In genomic region chr16:68972720-68973119, GRCh38 we compare ENCODE assay signal across 10 cellular contexts.
DNase-seq lines count a peak whose midpoint lies in the region; ATAC-seq, FAIRE-seq and TF ChIP-seq lines count a peak whose summit lies in the region.
"Had no signal": no experiment of that assay in that cellular context is flagged by ENCODE, and none has a peak within 500 bp of the region (broad histone marks: within the 10 kb centered on the region; RNA-seq: fewer than 3 reads in every experiment).

No MANE protein-coding gene starts in this region.

- no peak overlapping the region for H3K27ac Mint-ChIP-seq in activated naive CD8-positive, alpha-beta T cell treated with anti-CD3 and anti-CD28 coated beads, Interleukin-2, amount 50 U/mL, for 24 hours
- H3K27ac Mint-ChIP-seq: activated T-cell treated with anti-CD3 and anti-CD28 coated beads, Interleukin-2, amount 50 U/mL, for 72 hours had no signal

- no peak for ATAC-seq in HG03442 (IDR thresholded peaks at IDR 0.05; ENCODE audit: unreplicated experiment)
- ATAC-seq in activated naive CD8-positive, alpha-beta T cell treated with anti-CD3 and anti-CD28 coated beads, Interleukin-2, amount 50 U/mL, for 24 hours: no peak
- ATAC-seq: activated T-cell treated with anti-CD3 and anti-CD28 coated beads, Interleukin-2, amount 50 U/mL, for 72 hours had no signal

- no peaks in the 10 kb centered on the region for H3K4me1 ChIP-seq in MM.1S (ENCODE audit: low read length)

- H3K9me3 ChIP-seq in WERI-Rb-1 (ENCODE audit: severe bottlenecking) (no peaks in the 10 kb centered on the region), MM.1S (replicated peaks; ENCODE audit: insufficient read depth, low read length) (no peaks in the 10 kb centered on the region)

- H3K4me3 ChIP-seq in WERI-Rb-1 (ENCODE audit: low read depth, low read length) (no peak overlapping the region), MM.1S (ENCODE audit: low read length) (no peak overlapping the region)

- H3K36me3 Mint-ChIP-seq in activated naive CD8-positive, alpha-beta T cell treated with anti-CD3 and anti-CD28 coated beads, Interleukin-2, amount 50 U/mL, for 24 hours (ENCODE audit: low read depth): peaks cover 21% of the 10 kb centered on the region

- no peaks in the 10 kb centered on the region for H3K27me3 ChIP-seq in WERI-Rb-1 (ENCODE audit: insufficient read depth, low read depth, severe bottlenecking)
- no peaks in the 10 kb centered on the region for H3K27me3 ChIP-seq in MM.1S (replicated peaks; ENCODE audit: insufficient read depth, low read length)

- no peak overlapping the region for H3K4me2 ChIP-seq in MM.1S (ENCODE audit: low read depth, low read length)

- H3K9me3 Mint-ChIP-seq in activated naive CD8-positive, alpha-beta T cell treated with anti-CD3 and anti-CD28 coated beads, Interleukin-2, amount 50 U/mL, for 24 hours: no peaks in the 10 kb centered on the region
- H3K9me3 Mint-ChIP-seq: activated T-cell treated with anti-CD3 and anti-CD28 coated beads, Interleukin-2, amount 50 U/mL, for 72 hours had no signal

- no peak overlapping the region for H3K4me3 Mint-ChIP-seq in activated naive CD8-positive, alpha-beta T cell treated with anti-CD3 and anti-CD28 coated beads, Interleukin-2, amount 50 U/mL, for 24 hours
- H3K4me3 Mint-ChIP-seq: activated T-cell treated with anti-CD3 and anti-CD28 coated beads, Interleukin-2, amount 50 U/mL, for 72 hours had no signal

- DNase-seq in AG08396 (ENCODE audit: low spot score) (peak; percentile 19), HTR-8/SVneo (ENCODE audit: insufficient read length, low spot score) (peak; percentile 60), WERI-Rb-1 (peak; percentile 83), islet precursor cell (peak; percentile 90), RPMI8226 (no peak), MM.1S (no peak)
- no peak for DNase-seq in activated naive CD8-positive, alpha-beta T cell treated with anti-CD3 and anti-CD28 coated beads, Interleukin-2, amount 50 U/mL, for 24 hours
- DNase-seq: activated T-cell treated with anti-CD3 and anti-CD28 coated beads, Interleukin-2, amount 50 U/mL, for 72 hours; stimulated activated CD4-positive, alpha-beta T cell treated with anti-CD3 and anti-CD28 coated beads, Interleukin-4, amount 100 ng/mL, for 4 hours had no signal

- no peaks in the 10 kb centered on the region for H3K4me1 Mint-ChIP-seq in activated naive CD8-positive, alpha-beta T cell treated with anti-CD3 and anti-CD28 coated beads, Interleukin-2, amount 50 U/mL, for 24 hours

- no peaks in the 10 kb centered on the region for H3K36me3 ChIP-seq in WERI-Rb-1
- no peaks in the 10 kb centered on the region for H3K36me3 ChIP-seq in MM.1S (replicated peaks; ENCODE audit: insufficient read depth, low read length)

- no peak overlapping the region for H2AFZ ChIP-seq in MM.1S (ENCODE audit: low read length)

- peak; percentile 81 for FAIRE-seq in HTR-8/SVneo (lab: Jason Lieb, UNC)

- no peaks in the 10 kb centered on the region for H3K79me2 ChIP-seq in MM.1S (ENCODE audit: low read length)

- H3F3A ChIP-seq in MM.1S (ENCODE audit: insufficient read depth, low read length): no peaks in the 10 kb centered on the region

- no peaks in the 10 kb centered on the region for H3K27me3 Mint-ChIP-seq in activated naive CD8-positive, alpha-beta T cell treated with anti-CD3 and anti-CD28 coated beads, Interleukin-2, amount 50 U/mL, for 24 hours

- H3K9me2 ChIP-seq in MM.1S (replicated peaks; ENCODE audit: insufficient read depth, low read length): no peaks in the 10 kb centered on the region

- TF ChIP-seq CTCF in WERI-Rb-1 (IDR thresholded peaks at IDR 0.05; ENCODE audit: low read depth, low read length) (peak; percentile 69), MM.1S (IDR thresholded peaks at IDR 0.05; ENCODE audit: low read length) (no peak)

- peak overlapping the region; percentile 55 for H3K27ac ChIP-seq in WERI-Rb-1
- no peak overlapping the region for H3K27ac ChIP-seq in MM.1S (ENCODE audit: low read length)

- no peaks in the 10 kb centered on the region for H4K20me1 ChIP-seq in MM.1S (ENCODE audit: insufficient read depth, low read length)

- no peak overlapping the region for H3K9ac ChIP-seq in MM.1S (ENCODE audit: low read length)

Comparison
In these comparisons a context has a peak if more than half of its experiments do, and no peak if none do; other contexts are left out.
1. DNase-seq: peak in AG08396 (single experiment), HTR-8/SVneo (single experiment), WERI-Rb-1 (single experiment) and islet precursor cell (single experiment); none in RPMI8226 (single experiment), MM.1S (single experiment) and activated naive CD8-positive, alpha-beta T cell treated with anti-CD3 and anti-CD28 coated beads, Interleukin-2, amount 50 U/mL, for 24 hours (single experiment).